Comparison of ENCODE assay signal across 17 cellular contexts in genomic region chr2:102172749-102173148, GRCh38. TPM values are rescaled to one million over a fixed set of nuclear protein-coding genes. Genes with fewer than 3 reads are reported as not detected.
"Had no signal": no experiment of that assay in that cellular context is flagged by ENCODE, and none has a peak within 500 bp of the region (broad histone marks: within the 10 kb centered on the region; RNA-seq: fewer than 3 reads in every experiment).

No MANE protein-coding gene starts in this region.

- DNase-seq: activated CD8-positive, alpha-beta memory T cell treated with anti-CD3 and anti-CD28 coated beads, Interleukin-2, amount 50 U/mL, for 4 hours; activated T-cell treated with anti-CD3 and anti-CD28 coated beads, Interleukin-2, amount 50 U/mL, for 4 hours; amygdala; foreskin fibroblast; left cardiac atrium; mesenchymal stem cell; naive thymus-derived CD8-positive, alpha-beta T cell; ovary; right lobe of liver; small intestine; stimulated activated CD4-positive, alpha-beta T cell treated with anti-CD3 and anti-CD28 coated beads, Interleukin-4, amount 100 ng/mL, for 1 hour; SW 1271 had no signal

- H3K9me3 ChIP-seq: ovary, right lobe of liver had no signal

- H3K36me3 Mint-ChIP-seq: activated naive CD8-positive, alpha-beta T cell; naive thymus-derived CD8-positive, alpha-beta T cell had no signal

- H3K27me3 ChIP-seq: cardiac muscle cell, hepatocyte, ovary, right lobe of liver had no signal

- H3K79me2 ChIP-seq: hepatocyte had no signal

- H3K36me3 ChIP-seq: cardiac muscle cell, ovary had no signal

- H3K4me2 ChIP-seq: hepatocyte had no signal

- H3K4me3 ChIP-seq: cardiac muscle cell, hepatocyte, ovary, right lobe of liver had no signal

- H3K9me3 Mint-ChIP-seq: activated T-cell treated with anti-CD3 and anti-CD28 coated beads, Interleukin-2, amount 50 U/mL, for 4 hours; naive thymus-derived CD8-positive, alpha-beta T cell had no signal

- H3K27ac ChIP-seq: cardiac muscle cell, epithelial cell of prostate, hepatocyte, ovary, right lobe of liver had no signal

- ATAC-seq: activated T-cell treated with anti-CD3 and anti-CD28 coated beads, Interleukin-2, amount 50 U/mL, for 4 hours; left cardiac atrium; naive thymus-derived CD8-positive, alpha-beta T cell; right lobe of liver had no signal

- H3K27ac Mint-ChIP-seq: activated naive CD8-positive, alpha-beta T cell had no signal

- H3K4me1 ChIP-seq: right lobe of liver had no signal

- H2AFZ ChIP-seq: hepatocyte had no signal

- H3K4me3 Mint-ChIP-seq: activated naive CD8-positive, alpha-beta T cell; activated T-cell treated with anti-CD3 and anti-CD28 coated beads, Interleukin-2, amount 50 U/mL, for 4 hours; naive thymus-derived CD8-positive, alpha-beta T cell had no signal

RNA-seq across cellular contexts. Expression of gene IL1RL2, which starts 14.1 kb away (rescaled TPM):
- total RNA-seq: cardiac muscle cell; hepatocyte; naive thymus-derived CD8-positive, alpha-beta T cell; T-helper 2 cell treated with Interferon-gamma antibody and Interleukin-4, amounts not matched to agents 100 ng/mL and 5 ng/mL, for 36 hours had no signal
